ENCODE assay signal across 1 cellular context in genomic region chr12:49967042-49967776, GRCh38.
TF ChIP-seq lines count a peak whose summit lies in the region.

No MANE protein-coding gene starts in this region.

TF ChIP-seq in HepG2, 621 proteins besides CTCF, POLR2A, EP300 and RAD21 (continued from another document and continues in another):
- TF ChIP-seq YEATS2 (CRISPR knock-in tag; IDR thresholded peaks at IDR 0.05; ENCODE audit: borderline replicate concordance) (no peak), MXD1 (CRISPR knock-in tag; IDR thresholded peaks at IDR 0.05) (peak; percentile 68; the same call in 1 of the 2 replicates), ZNF703 (CRISPR knock-in tag; IDR thresholded peaks at IDR 0.05; ENCODE audit: borderline replicate concordance) (no peak), KMT2B (CRISPR knock-in tag; IDR thresholded peaks at IDR 0.05) (no peak), ZBTB4 (CRISPR knock-in tag; IDR thresholded peaks at IDR 0.05; ENCODE audit: borderline replicate concordance) (peak; percentile 80), RNF2 (conservative IDR thresholded peaks at IDR 0.05; ENCODE audit: low read depth) (no peak), ZC3H13 (CRISPR knock-in tag; IDR thresholded peaks at IDR 0.05) (0 out of 2 replicates have a peak, but pooled peaks have one; percentile 48), SMAD9 (CRISPR knock-in tag; IDR thresholded peaks at IDR 0.05) (0 out of 2 replicates have a peak, but pooled peaks have one; percentile 68), ZSCAN21 (CRISPR knock-in tag; IDR thresholded peaks at IDR 0.05; ENCODE audit: borderline replicate concordance) (no peak), ZNF558 (CRISPR knock-in tag; IDR thresholded peaks at IDR 0.05; ENCODE audit: borderline replicate concordance) (no peak), ZNF619 (CRISPR knock-in tag; IDR thresholded peaks at IDR 0.05) (peak; percentile 96; the same call in 1 of the 2 replicates), TAF1 (CRISPR knock-in tag; IDR thresholded peaks at IDR 0.05) (no peak), SETDB1 (CRISPR knock-in tag; IDR thresholded peaks at IDR 0.05; ENCODE audit: borderline replicate concordance) (no peak), BORCS8-MEF2B (CRISPR knock-in tag; IDR thresholded peaks at IDR 0.05) (no peak), SMAD1 (CRISPR knock-in tag; IDR thresholded peaks at IDR 0.05; ENCODE audit: borderline replicate concordance, low read depth) (peak; percentile 63; the same call in 1 of the 2 replicates), TSC22D2 (CRISPR knock-in tag; IDR thresholded peaks at IDR 0.05; ENCODE audit: borderline replicate concordance) (0 out of 2 replicates have a peak, but pooled peaks have one; percentile 15), NRL (CRISPR knock-in tag; IDR thresholded peaks at IDR 0.05; ENCODE audit: borderline replicate concordance) (peak; percentile 36; the same call in 1 of the 2 replicates), ZNF713 (CRISPR knock-in tag; IDR thresholded peaks at IDR 0.05) (0 out of 2 replicates have a peak, but pooled peaks have one; percentile 79), ZNF605 (CRISPR knock-in tag; IDR thresholded peaks at IDR 0.05) (peak; percentile 64; the same call in 1 of the 2 replicates), ZNF839 (CRISPR knock-in tag; IDR thresholded peaks at IDR 0.05; ENCODE audit: borderline replicate concordance) (0 out of 2 replicates have a peak, but pooled peaks have one; percentile 85), ZFP91 (CRISPR knock-in tag; IDR thresholded peaks at IDR 0.05; ENCODE audit: borderline replicate concordance) (peak; percentile 77; the same call in 1 of the 2 replicates), CBX5 (CRISPR knock-in tag; IDR thresholded peaks at IDR 0.05; ENCODE audit: borderline replicate concordance) (no peak), ZNF24 (IDR thresholded peaks at IDR 0.05) (no peak), ZNF501 (CRISPR knock-in tag; IDR thresholded peaks at IDR 0.05) (peak; percentile 78), LBX2 (CRISPR knock-in tag; IDR thresholded peaks at IDR 0.05; ENCODE audit: borderline replicate concordance) (no peak), ZNF414 (CRISPR knock-in tag; IDR thresholded peaks at IDR 0.05) (no peak; the same call in 1 of the 2 replicates), NR2F6 (IDR thresholded peaks at IDR 0.05) (no peak), NR2F6 (CRISPR knock-in tag; IDR thresholded peaks at IDR 0.05) (0 out of 2 replicates have a peak, but pooled peaks have one; percentile 16), ZNF772 (CRISPR knock-in tag; IDR thresholded peaks at IDR 0.05) (peak; percentile 84), ZIK1 (CRISPR knock-in tag; IDR thresholded peaks at IDR 0.05; ENCODE audit: borderline replicate concordance, low read depth) (no peak), ZNF343 (CRISPR knock-in tag; IDR thresholded peaks at IDR 0.05) (0 out of 2 replicates have a peak, but pooled peaks have one; percentile 52), HIVEP1 (CRISPR knock-in tag; IDR thresholded peaks at IDR 0.05) (peak; percentile 53), ZNF543 (CRISPR knock-in tag; IDR thresholded peaks at IDR 0.05) (peak; percentile 75; the same call in 1 of the 2 replicates)
- TF ChIP-seq, protein P1, sequence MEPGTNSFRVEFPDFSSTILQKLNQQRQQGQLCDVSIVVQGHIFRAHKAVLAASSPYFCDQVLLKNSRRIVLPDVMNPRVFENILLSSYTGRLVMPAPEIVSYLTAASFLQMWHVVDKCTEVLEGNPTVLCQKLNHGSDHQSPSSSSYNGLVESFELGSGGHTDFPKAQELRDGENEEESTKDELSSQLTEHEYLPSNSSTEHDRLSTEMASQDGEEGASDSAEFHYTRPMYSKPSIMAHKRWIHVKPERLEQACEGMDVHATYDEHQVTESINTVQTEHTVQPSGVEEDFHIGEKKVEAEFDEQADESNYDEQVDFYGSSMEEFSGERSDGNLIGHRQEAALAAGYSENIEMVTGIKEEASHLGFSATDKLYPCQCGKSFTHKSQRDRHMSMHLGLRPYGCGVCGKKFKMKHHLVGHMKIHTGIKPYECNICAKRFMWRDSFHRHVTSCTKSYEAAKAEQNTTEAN (CRISPR knock-in tag; conservative IDR thresholded peaks at IDR 0.05): 0 out of 2 replicates have a peak, but pooled peaks have one; percentile 36
- TF ChIP-seq, protein P2, sequence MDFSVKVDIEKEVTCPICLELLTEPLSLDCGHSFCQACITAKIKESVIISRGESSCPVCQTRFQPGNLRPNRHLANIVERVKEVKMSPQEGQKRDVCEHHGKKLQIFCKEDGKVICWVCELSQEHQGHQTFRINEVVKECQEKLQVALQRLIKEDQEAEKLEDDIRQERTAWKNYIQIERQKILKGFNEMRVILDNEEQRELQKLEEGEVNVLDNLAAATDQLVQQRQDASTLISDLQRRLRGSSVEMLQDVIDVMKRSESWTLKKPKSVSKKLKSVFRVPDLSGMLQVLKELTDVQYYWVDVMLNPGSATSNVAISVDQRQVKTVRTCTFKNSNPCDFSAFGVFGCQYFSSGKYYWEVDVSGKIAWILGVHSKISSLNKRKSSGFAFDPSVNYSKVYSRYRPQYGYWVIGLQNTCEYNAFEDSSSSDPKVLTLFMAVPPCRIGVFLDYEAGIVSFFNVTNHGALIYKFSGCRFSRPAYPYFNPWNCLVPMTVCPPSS (IDR thresholded peaks at IDR 0.05): no peak
- TF ChIP-seq, protein P3, sequence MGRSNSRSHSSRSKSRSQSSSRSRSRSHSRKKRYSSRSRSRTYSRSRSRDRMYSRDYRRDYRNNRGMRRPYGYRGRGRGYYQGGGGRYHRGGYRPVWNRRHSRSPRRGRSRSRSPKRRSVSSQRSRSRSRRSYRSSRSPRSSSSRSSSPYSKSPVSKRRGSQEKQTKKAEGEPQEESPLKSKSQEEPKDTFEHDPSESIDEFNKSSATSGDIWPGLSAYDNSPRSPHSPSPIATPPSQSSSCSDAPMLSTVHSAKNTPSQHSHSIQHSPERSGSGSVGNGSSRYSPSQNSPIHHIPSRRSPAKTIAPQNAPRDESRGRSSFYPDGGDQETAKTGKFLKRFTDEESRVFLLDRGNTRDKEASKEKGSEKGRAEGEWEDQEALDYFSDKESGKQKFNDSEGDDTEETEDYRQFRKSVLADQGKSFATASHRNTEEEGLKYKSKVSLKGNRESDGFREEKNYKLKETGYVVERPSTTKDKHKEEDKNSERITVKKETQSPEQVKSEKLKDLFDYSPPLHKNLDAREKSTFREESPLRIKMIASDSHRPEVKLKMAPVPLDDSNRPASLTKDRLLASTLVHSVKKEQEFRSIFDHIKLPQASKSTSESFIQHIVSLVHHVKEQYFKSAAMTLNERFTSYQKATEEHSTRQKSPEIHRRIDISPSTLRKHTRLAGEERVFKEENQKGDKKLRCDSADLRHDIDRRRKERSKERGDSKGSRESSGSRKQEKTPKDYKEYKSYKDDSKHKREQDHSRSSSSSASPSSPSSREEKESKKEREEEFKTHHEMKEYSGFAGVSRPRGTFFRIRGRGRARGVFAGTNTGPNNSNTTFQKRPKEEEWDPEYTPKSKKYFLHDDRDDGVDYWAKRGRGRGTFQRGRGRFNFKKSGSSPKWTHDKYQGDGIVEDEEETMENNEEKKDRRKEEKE (IDR thresholded peaks at IDR 0.05): no peak
- TF ChIP-seq, protein P4, sequence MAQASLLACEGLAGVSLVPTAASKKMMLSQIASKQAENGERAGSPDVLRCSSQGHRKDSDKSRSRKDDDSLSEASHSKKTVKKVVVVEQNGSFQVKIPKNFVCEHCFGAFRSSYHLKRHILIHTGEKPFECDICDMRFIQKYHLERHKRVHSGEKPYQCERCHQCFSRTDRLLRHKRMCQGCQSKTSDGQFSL (CRISPR knock-in tag; IDR thresholded peaks at IDR 0.05): peak; percentile 85
- TF ChIP-seq, protein P5, sequence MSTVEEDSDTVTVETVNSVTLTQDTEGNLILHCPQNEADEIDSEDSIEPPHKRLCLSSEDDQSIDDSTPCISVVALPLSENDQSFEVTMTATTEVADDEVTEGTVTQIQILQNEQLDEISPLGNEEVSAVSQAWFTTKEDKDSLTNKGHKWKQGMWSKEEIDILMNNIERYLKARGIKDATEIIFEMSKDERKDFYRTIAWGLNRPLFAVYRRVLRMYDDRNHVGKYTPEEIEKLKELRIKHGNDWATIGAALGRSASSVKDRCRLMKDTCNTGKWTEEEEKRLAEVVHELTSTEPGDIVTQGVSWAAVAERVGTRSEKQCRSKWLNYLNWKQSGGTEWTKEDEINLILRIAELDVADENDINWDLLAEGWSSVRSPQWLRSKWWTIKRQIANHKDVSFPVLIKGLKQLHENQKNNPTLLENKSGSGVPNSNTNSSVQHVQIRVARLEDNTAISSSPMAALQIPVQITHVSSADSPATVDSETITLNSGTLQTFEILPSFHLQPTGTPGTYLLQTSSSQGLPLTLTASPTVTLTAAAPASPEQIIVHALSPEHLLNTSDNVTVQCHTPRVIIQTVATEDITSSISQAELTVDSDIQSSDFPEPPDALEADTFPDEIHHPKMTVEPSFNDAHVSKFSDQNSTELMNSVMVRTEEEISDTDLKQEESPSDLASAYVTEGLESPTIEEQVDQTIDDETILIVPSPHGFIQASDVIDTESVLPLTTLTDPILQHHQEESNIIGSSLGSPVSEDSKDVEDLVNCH (CRISPR knock-in tag; IDR thresholded peaks at IDR 0.05): 0 out of 2 replicates have a peak, but pooled peaks have one; percentile 41
- TF ChIP-seq, protein P6, sequence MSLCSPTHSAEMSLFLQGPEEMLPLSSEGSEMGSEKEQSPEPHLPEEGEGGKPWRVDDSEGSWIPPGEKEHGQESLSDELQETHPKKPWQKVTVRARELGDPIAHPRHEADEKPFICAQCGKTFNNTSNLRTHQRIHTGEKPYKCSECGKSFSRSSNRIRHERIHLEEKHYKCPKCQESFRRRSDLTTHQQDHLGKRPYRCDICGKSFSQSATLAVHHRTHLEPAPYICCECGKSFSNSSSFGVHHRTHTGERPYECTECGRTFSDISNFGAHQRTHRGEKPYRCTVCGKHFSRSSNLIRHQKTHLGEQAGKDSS (CRISPR knock-in tag; IDR thresholded peaks at IDR 0.05; ENCODE audit: borderline replicate concordance, low read depth): no peak
- TF ChIP-seq, protein P7, sequence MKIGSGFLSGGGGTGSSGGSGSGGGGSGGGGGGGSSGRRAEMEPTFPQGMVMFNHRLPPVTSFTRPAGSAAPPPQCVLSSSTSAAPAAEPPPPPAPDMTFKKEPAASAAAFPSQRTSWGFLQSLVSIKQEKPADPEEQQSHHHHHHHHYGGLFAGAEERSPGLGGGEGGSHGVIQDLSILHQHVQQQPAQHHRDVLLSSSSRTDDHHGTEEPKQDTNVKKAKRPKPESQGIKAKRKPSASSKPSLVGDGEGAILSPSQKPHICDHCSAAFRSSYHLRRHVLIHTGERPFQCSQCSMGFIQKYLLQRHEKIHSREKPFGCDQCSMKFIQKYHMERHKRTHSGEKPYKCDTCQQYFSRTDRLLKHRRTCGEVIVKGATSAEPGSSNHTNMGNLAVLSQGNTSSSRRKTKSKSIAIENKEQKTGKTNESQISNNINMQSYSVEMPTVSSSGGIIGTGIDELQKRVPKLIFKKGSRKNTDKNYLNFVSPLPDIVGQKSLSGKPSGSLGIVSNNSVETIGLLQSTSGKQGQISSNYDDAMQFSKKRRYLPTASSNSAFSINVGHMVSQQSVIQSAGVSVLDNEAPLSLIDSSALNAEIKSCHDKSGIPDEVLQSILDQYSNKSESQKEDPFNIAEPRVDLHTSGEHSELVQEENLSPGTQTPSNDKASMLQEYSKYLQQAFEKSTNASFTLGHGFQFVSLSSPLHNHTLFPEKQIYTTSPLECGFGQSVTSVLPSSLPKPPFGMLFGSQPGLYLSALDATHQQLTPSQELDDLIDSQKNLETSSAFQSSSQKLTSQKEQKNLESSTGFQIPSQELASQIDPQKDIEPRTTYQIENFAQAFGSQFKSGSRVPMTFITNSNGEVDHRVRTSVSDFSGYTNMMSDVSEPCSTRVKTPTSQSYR (CRISPR knock-in tag; IDR thresholded peaks at IDR 0.05; ENCODE audit: borderline replicate concordance): 0 out of 2 replicates have a peak, but pooled peaks have one; percentile 35
